Comparison of ENCODE assay signal across 34 cellular contexts in the genomic region with DNA sequence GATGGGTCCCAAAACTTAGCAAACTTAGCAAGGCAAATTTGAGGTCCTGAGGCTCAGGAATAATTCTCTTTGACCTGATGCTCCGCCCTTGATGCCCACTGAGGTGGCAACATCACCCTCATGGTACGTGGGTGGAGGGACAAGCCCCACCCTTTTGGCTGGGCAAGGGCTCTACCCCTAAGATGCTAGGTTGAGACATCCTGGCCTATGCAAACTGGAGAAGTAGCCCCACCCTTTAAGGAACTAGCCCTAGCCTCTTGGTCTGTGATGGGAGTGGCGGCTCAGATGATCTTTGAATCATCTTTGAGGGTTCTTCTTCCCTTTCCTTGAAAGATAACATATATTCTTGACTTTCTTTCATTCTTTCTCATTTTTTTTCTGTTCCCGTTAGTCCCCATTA. TPM values are rescaled to one million over a fixed set of nuclear protein-coding genes. Genes with fewer than 3 reads are reported as not detected.
DNase-seq lines count a peak whose midpoint lies in the region; ATAC-seq and TF ChIP-seq lines count a peak whose summit lies in the region.
"Had no signal": no experiment of that assay in that cellular context is flagged by ENCODE, and none has a peak within 500 bp of the region (broad histone marks: within the 10 kb centered on the region; RNA-seq: fewer than 3 reads in every experiment).

No MANE protein-coding gene starts in this region.

- no peak overlapping the region for H3K9ac ChIP-seq in mammary epithelial cell (ENCODE audit: insufficient read depth, low read length)
- H3K9ac ChIP-seq: BLaER1, parathyroid adenoma, SK-N-SH had no signal

- H3K36me3 Mint-ChIP-seq in MCF 10A (ENCODE audit: insufficient read depth, unreplicated experiment): peaks cover 65% of the 10 kb centered on the region

- no peak overlapping the region for H3K27ac Mint-ChIP-seq in MCF 10A (ENCODE audit: low read depth, unreplicated experiment)
- H3K27ac Mint-ChIP-seq: T-helper 1 cell treated with Interleukin-12 subunit alpha and Interleukin-12 subunit beta and Interleukin-4 antibody, amounts not matched to agents 30 μg/mL and 1 μg/mL, for 36 hours had no signal

- no peak for TF ChIP-seq POLR2A in thyroid gland (IDR thresholded peaks at IDR 0.05)

- H3K36me3 ChIP-seq in mammary epithelial cell (ENCODE audit: insufficient read depth, low read length) (peaks cover 15% of the 10 kb centered on the region), thyroid gland (peaks cover 7 to 13% of the 10 kb centered on the region in 2 donors)

- no peaks in the 10 kb centered on the region for H4K20me1 ChIP-seq in mammary epithelial cell (ENCODE audit: insufficient read depth, low read length)

- H3K4me3 Mint-ChIP-seq in MCF 10A (ENCODE audit: unreplicated experiment): no peak overlapping the region
- H3K4me3 Mint-ChIP-seq: activated T-cell treated with anti-CD3 and anti-CD28 coated beads, Interleukin-2, amount 50 U/mL, for 72 hours; neural crest cell; T-helper 1 cell treated with Interleukin-12 subunit alpha and Interleukin-12 subunit beta and Interleukin-4 antibody, amounts not matched to agents 30 μg/mL and 1 μg/mL, for 36 hours had no signal

- no peaks in the 10 kb centered on the region for H3K9me3 Mint-ChIP-seq in MCF 10A (ENCODE audit: unreplicated experiment)
- H3K9me3 Mint-ChIP-seq: activated T-cell treated with anti-CD3 and anti-CD28 coated beads, Interleukin-2, amount 50 U/mL, for 72 hours; neural crest cell; T-helper 1 cell treated with Interleukin-12 subunit alpha and Interleukin-12 subunit beta and Interleukin-4 antibody, amounts not matched to agents 30 μg/mL and 1 μg/mL, for 36 hours had no signal

- no peak for ATAC-seq in HG03175 (IDR thresholded peaks at IDR 0.05; ENCODE audit: unreplicated experiment)
- ATAC-seq: activated T-cell treated with anti-CD3 and anti-CD28 coated beads, Interleukin-2, amount 50 U/mL, for 72 hours; HCT116 had no signal

- H3K4me1 ChIP-seq in mammary epithelial cell (ENCODE audit: insufficient read depth, low read length) (peaks cover 12% of the 10 kb centered on the region), thyroid gland (peaks cover 32 to 42% of the 10 kb centered on the region in 2 donors)
- H3K4me1 ChIP-seq: BLaER1, parathyroid adenoma, upper lobe of left lung had no signal

- dilution Hi-C loops in mammary epithelial cell (cut with HindIII; ENCODE audit: low sequenced_read_pairs): no loop called here

- intact Hi-C loops in MCF 10A (cut with micrococcal nuclease): no loop called here
- intact Hi-C loops in mammary epithelial cell (cut with micrococcal nuclease): no loop called here
- intact Hi-C loops in thyroid gland (cut with DNase I): no loop called here

- H3K79me2 ChIP-seq in mammary epithelial cell (ENCODE audit: insufficient read depth, low read length): peaks cover 2% of the 10 kb centered on the region
- H3K79me2 ChIP-seq: parathyroid adenoma had no signal

- CTCF ChIA-PET in MCF 10A (lab: Yijun Ruan, JAX): no interaction called here
- CTCF ChIA-PET in mammary epithelial cell (lab: Charles Lee; ENCODE audit: low non-redundant PET): no interaction called here

- no peaks in the 10 kb centered on the region for H3K27me3 Mint-ChIP-seq in MCF 10A (ENCODE audit: insufficient read depth, unreplicated experiment)

- no peaks in the 10 kb centered on the region for H3K27me3 ChIP-seq in mammary epithelial cell (ENCODE audit: insufficient read depth, low read length)
- no peaks in the 10 kb centered on the region for H3K27me3 ChIP-seq in thyroid gland
- H3K27me3 ChIP-seq: BLaER1, upper lobe of left lung had no signal

- DNase-seq in MCF 10A (ENCODE audit: unreplicated experiment) (peak; percentile 14), mammary epithelial cell (no peak), NOMO-1 treated with DMSO at 0.1 percent for 48 hours (lab: John Stamatoyannopoulos, UW; ENCODE audit: unreplicated experiment) (peak; percentile 10), islet precursor cell (peak; percentile 12), thyroid gland (no peak), DMS153 (lab: John Stamatoyannopoulos, UW) (no peak), iPS-NIHi7 (ENCODE audit: extremely low spot score) (no peak)
- DNase-seq: activated CD4-positive, alpha-beta T cell treated with anti-CD3 and anti-CD28 coated beads for 4 hours; activated naive CD4-positive, alpha-beta T cell; activated T-cell treated with anti-CD3 and anti-CD28 coated beads, Interleukin-2, amount 50 U/mL, for 72 hours; amniotic stem cell; Calu3; effector memory CD4-positive, alpha-beta T cell; glutamatergic neuron; NCI-H1048; NCI-H1694 treated with DMSO at 0.1 percent for 48 hours; NCI-H510A treated with DMSO at 0.1 percent for 48 hours; SK-N-SH; stimulated activated CD4-positive, alpha-beta T cell treated with anti-CD3 and anti-CD28 coated beads, Interleukin-2, amount 100 ng/mL, for 48 hours; upper lobe of left lung had no signal

- H3K4me1 Mint-ChIP-seq in MCF 10A (ENCODE audit: insufficient read depth, unreplicated experiment): peaks cover 15% of the 10 kb centered on the region

- TF ChIP-seq CTCF in MCF 10A (IDR thresholded peaks at IDR 0.05; ENCODE audit: unreplicated experiment) (no peak), mammary epithelial cell (conservative IDR thresholded peaks at IDR 0.05 in 1 of 2, IDR thresholded peaks at IDR 0.05 in 1 of 2; ENCODE audit: extremely low read depth in 1 of 2, insufficient read depth in 1 of 2, low read depth in 1 of 2, low read length in 2 of 2) (no peak), thyroid gland (IDR thresholded peaks at IDR 0.05) (no peak)

- WGBS in mammary epithelial cell (ENCODE audit: low coverage, missing lambda C conversion rate): 93% methylated on average over 4 of the region's 4 CpGs
- 91 to 94% methylated on average over 4 of the region's 4 CpGs for WGBS in thyroid gland, 2 donors

- no peak overlapping the region for H2AFZ ChIP-seq in mammary epithelial cell (ENCODE audit: low read depth, low read length)
- H2AFZ ChIP-seq: parathyroid adenoma had no signal

- in situ Hi-C loops in mammary epithelial cell (cut with MboI; ENCODE audit: low sequenced_read_pairs in 2 of 2): no loop called here

- POLR2A ChIA-PET in MCF 10A (lab: Yijun Ruan, JAX): no interaction called here

- H3K27ac ChIP-seq in mammary epithelial cell (ENCODE audit: insufficient read depth, low read depth, low read length): no peak overlapping the region
- H3K27ac ChIP-seq in thyroid gland: peak overlapping the region; percentile 46 to 65 (median 50)
- H3K27ac ChIP-seq: BLaER1, parathyroid adenoma, RWPE1, upper lobe of left lung, VCaP had no signal

- no peak overlapping the region for H3K4me3 ChIP-seq in mammary epithelial cell (replicated peaks in 1 of 3; ENCODE audit: insufficient read depth in 1 of 3, low read depth in 2 of 3, low read length in 3 of 3)
- no peak overlapping the region for H3K4me3 ChIP-seq in thyroid gland (replicated peaks in 1 of 3)
- H3K4me3 ChIP-seq: BLaER1, lung, upper lobe of left lung had no signal

- BruUV-seq in MCF 10A (replicated peaks; lab: Mats Ljungman, UMichigan): no TSS peak
- BruUV-seq in mammary epithelial cell (replicated peaks; lab: Mats Ljungman, UMichigan): no TSS peak

- no peak overlapping the region for H3K4me2 ChIP-seq in mammary epithelial cell (ENCODE audit: insufficient read depth, low read depth, low read length)
- H3K4me2 ChIP-seq: BLaER1 had no signal

- no peaks in the 10 kb centered on the region for H3K9me3 ChIP-seq in mammary epithelial cell (replicated peaks; ENCODE audit: insufficient read depth, low read length)
- no peaks in the 10 kb centered on the region for H3K9me3 ChIP-seq in thyroid gland
- H3K9me3 ChIP-seq: BLaER1, SK-N-SH, upper lobe of left lung had no signal

RNA-seq across cellular contexts. Expression of gene CABIN1, which starts 32.9 kb away (rescaled TPM):
- total RNA-seq in MCF 10A (2022) (47.4 and 47.5 TPM in 2 replicates), mammary epithelial cell (10 to 100 TPM; 43.2 to 46.9 TPM), thyroid gland (100 to 1,000 TPM in 3 of 4 donors, 10 to 100 TPM in 1; 48.1 to 116 (median 103) TPM)
- polyA plus RNA-seq in mammary epithelial cell: 3.6 TPM
- 50.0 TPM for polyA minus RNA-seq in mammary epithelial cell

RNA-seq across cellular contexts. Expression of gene GSTT4, which starts 38.7 kb away (rescaled TPM):
- not detected in 2 replicates for total RNA-seq in MCF 10A (2022)
- total RNA-seq in mammary epithelial cell: not detected
- not detected for polyA plus RNA-seq in mammary epithelial cell
- polyA minus RNA-seq in mammary epithelial cell: not detected
- not detected for total RNA-seq in thyroid gland
- total RNA-seq: activated CD8-positive, alpha-beta memory T cell treated with anti-CD3 and anti-CD28 coated beads for 36 hours; activated T-cell treated with anti-CD3 and anti-CD28 coated beads, Interleukin-2, amount 50 U/mL, for 72 hours; Calu3; Daoy; epithelial cell of proximal tubule; lung; neural crest cell; subcutaneous adipose tissue; upper lobe of left lung had no signal
- polyA plus RNA-seq: keratinocyte, lung, SK-N-SH had no signal

Comparison
In these comparisons a context has a peak if more than half of its experiments do, and no peak if none do; other contexts are left out.
1. DNase-seq: peak in MCF 10A (single experiment), NOMO-1 treated with DMSO at 0.1 percent for 48 hours (single experiment) and islet precursor cell (single experiment); none in mammary epithelial cell (single experiment), thyroid gland (0 of 2), DMS153 (single experiment) and iPS-NIHi7 (single experiment).